13 cellular contexts compared by ENCODE assay signal in genomic region chr7:108235451-108236061, GRCh38.
DNase-seq lines count a peak whose midpoint lies in the region; ATAC-seq, FAIRE-seq and TF ChIP-seq lines count a peak whose summit lies in the region.
"Had no signal": no experiment of that assay in that cellular context is flagged by ENCODE, and none has a peak within 500 bp of the region (broad histone marks: within the 10 kb centered on the region; RNA-seq: fewer than 3 reads in every experiment).

No MANE protein-coding gene starts in this region.

- DNase-seq in A673 (ENCODE audit: low spot score) (peak; percentile 43), GM12878 (ENCODE audit: low read depth, low spot score) (no peak), keratinocyte (ENCODE audit: low read depth, low spot score) (no peak), nephron progenitor cell (no peak), Ammon's horn (ENCODE audit: low spot score) (no peak), cerebellum (ENCODE audit: low spot score) (no peak)
- DNase-seq in CD8-positive, alpha-beta T cell = no peak
- DNase-seq: amniotic stem cell, C1 segment of cervical spinal cord, left cardiac atrium, NCI-H1092 treated with DMSO at 0.1 percent for 48 hours, NCI-H748 treated with DMSO at 0.1 percent for 48 hours had no signal

- no peaks in the 10 kb centered on the region for H3K9me3 ChIP-seq in A673 (ENCODE audit: low read depth, low read length, poor library complexity, severe bottlenecking)
- H3K9me3 ChIP-seq in HUES48 (ENCODE audit: control insufficient read depth, insufficient read depth, low read length) = no peaks in the 10 kb centered on the region
- H3K9me3 ChIP-seq in GM12878 (replicated peaks; ENCODE audit: control insufficient read depth, insufficient read depth, low read length) = no peaks in the 10 kb centered on the region; the same call in 2 of the 3 replicates
- H3K9me3 ChIP-seq in keratinocyte (ENCODE audit: control insufficient read depth, low read depth, low read length) = no peaks in the 10 kb centered on the region
- H3K9me3 ChIP-seq in CD8-positive, alpha-beta T cell (ENCODE audit: low read length) = no peaks in the 10 kb centered on the region

- dilution Hi-C loops in keratinocyte (cut with MboI; ENCODE audit: extremely low pct_ligation_motif_present, low sequenced_read_pairs) = no loop called here

- H3K9ac ChIP-seq in HUES48 (ENCODE audit: low read depth, low read length) (no peak overlapping the region), GM12878 (ENCODE audit: control insufficient read depth, insufficient read depth, low read length) (no peak overlapping the region), keratinocyte (ENCODE audit: control insufficient read depth, extremely low read depth, insufficient read depth, low read length) (no peak overlapping the region)

- H3K9me3 Mint-ChIP-seq in nephron progenitor cell = no peaks in the 10 kb centered on the region
- H3K9me3 Mint-ChIP-seq in CD8-positive, alpha-beta T cell = no peaks in the 10 kb centered on the region

- FAIRE-seq in GM12878 (lab: Jason Lieb, UNC) (peak; percentile 31), keratinocyte (lab: Jason Lieb, UNC) (no peak)

- H3K27me3 ChIP-seq in A673 (replicated peaks; ENCODE audit: insufficient read depth, low read depth, low read length, poor library complexity) (no peaks in the 10 kb centered on the region), HUES48 (ENCODE audit: control insufficient read depth, insufficient read depth, low read length) (no peaks in the 10 kb centered on the region), GM12878 (replicated peaks in 1 of 2; ENCODE audit: control insufficient read depth in 2 of 2, insufficient read depth in 2 of 2, low read length in 1 of 2) (no peaks in the 10 kb centered on the region), keratinocyte (ENCODE audit: control insufficient read depth, extremely low read depth, insufficient read depth, low read length) (no peaks in the 10 kb centered on the region)
- H3K27me3 ChIP-seq in CD8-positive, alpha-beta T cell (ENCODE audit: insufficient read depth, low read length) = no peaks in the 10 kb centered on the region

- BruUV-seq in A673 (replicated peaks; lab: Mats Ljungman, UMichigan) (no TSS peak), GM12878 (replicated peaks; lab: Mats Ljungman, UMichigan) (no TSS peak)

- no peak overlapping the region for H3K4me3 ChIP-seq in A673 (ENCODE audit: low read depth, low read length, poor library complexity, severe bottlenecking)
- no peak overlapping the region for H3K4me3 ChIP-seq in HUES48 (ENCODE audit: low read depth, low read length)
- H3K4me3 ChIP-seq in GM12878 = no peak overlapping the region
- H3K4me3 ChIP-seq in keratinocyte (ENCODE audit: control insufficient read depth in 2 of 3, extremely low read depth in 1 of 3, insufficient read depth in 2 of 3, low read depth in 1 of 3, low read length in 3 of 3) = no peak overlapping the region
- no peak overlapping the region for H3K4me3 ChIP-seq in CD8-positive, alpha-beta T cell (ENCODE audit: low read depth, low read length)

- no peak overlapping the region for H3K4me3 Mint-ChIP-seq in nephron progenitor cell
- no peak overlapping the region for H3K4me3 Mint-ChIP-seq in CD8-positive, alpha-beta T cell

- no peaks in the 10 kb centered on the region for H3K36me3 ChIP-seq in A673 (ENCODE audit: insufficient read depth, low read length, poor library complexity, severe bottlenecking)
- H3K36me3 ChIP-seq in HUES48 (ENCODE audit: control insufficient read depth, insufficient read depth, low read length) = no peaks in the 10 kb centered on the region
- no peaks in the 10 kb centered on the region for H3K36me3 ChIP-seq in GM12878 (ENCODE audit: control insufficient read depth in 2 of 2, insufficient read depth in 2 of 2, low read length in 1 of 2)
- H3K36me3 ChIP-seq in keratinocyte (ENCODE audit: control insufficient read depth in 2 of 2, extremely low read depth in 1 of 2, insufficient read depth in 2 of 2, low read length in 2 of 2) = no peaks in the 10 kb centered on the region
- H3K36me3 ChIP-seq in CD8-positive, alpha-beta T cell (ENCODE audit: insufficient read depth, low read length) = no peaks in the 10 kb centered on the region

- POLR2A ChIA-PET in A673 (lab: Charles Lee; ENCODE audit: low non-redundant PET) = no interaction called here
- POLR2A ChIA-PET in GM12878 (lab: Charles Lee) = no interaction called here
- POLR2A ChIA-PET in CD8-positive, alpha-beta T cell (lab: Charles Lee) = no interaction called here

- peaks cover 16% of the 10 kb centered on the region for H3K4me1 Mint-ChIP-seq in nephron progenitor cell
- peaks cover 2% of the 10 kb centered on the region for H3K4me1 Mint-ChIP-seq in CD8-positive, alpha-beta T cell (ENCODE audit: low read depth)

- RAD21 ChIA-PET in GM12878 (lab: Charles Lee; ENCODE audit: unreplicated experiment) = no interaction called here

- CTCF ChIA-PET in A673 (lab: Charles Lee) = no interaction called here
- CTCF ChIA-PET in GM12878 (lab: Yijun Ruan, JAX) = interaction anchor here (0.6 to 2.0 kb wide), 4 partner anchors 10 to 361 kb away, joined by 3 to 6 read pairs (median 4); no protein-coding TSS in a partner anchor
- CTCF ChIA-PET in CD8-positive, alpha-beta T cell (lab: Charles Lee) = no interaction called here

- TF ChIP-seq CTCF in A673 (conservative IDR thresholded peaks at IDR 0.05; ENCODE audit: low read depth, low read length) = no peak
- no peak for TF ChIP-seq CTCF in GM12878 (IDR thresholded peaks at IDR 0.05 in 2 of 3, conservative IDR thresholded peaks at IDR 0.05 in 1 of 3; ENCODE audit: control insufficient read depth in 2 of 3, extremely low read depth in 1 of 3, insufficient read depth in 1 of 3, low read depth in 3 of 3, low read length in 3 of 3)
- TF ChIP-seq CTCF in keratinocyte (optimal IDR thresholded peaks at IDR 0.05 in 1 of 3, IDR thresholded peaks at IDR 0.05 in 1 of 3, conservative IDR thresholded peaks at IDR 0.05 in 1 of 3; ENCODE audit: extremely low read depth in 1 of 3, insufficient read depth in 2 of 3, low read length in 3 of 3) = no peak
- TF ChIP-seq CTCF in nephron progenitor cell (IDR thresholded peaks at IDR 0.05) = no peak
- no peak for TF ChIP-seq CTCF in CD8-positive, alpha-beta T cell (IDR thresholded peaks at IDR 0.05)

- TF ChIP-seq RAD21 in GM12878 (IDR thresholded peaks at IDR 0.05; ENCODE audit: insufficient read depth, low read depth, low read length) = no peak

- SMC1A ChIA-PET in GM12878 (lab: Charles Lee; ENCODE audit: uncharacterized antibody, unreplicated experiment) = interaction anchor here (0.6 to 1.5 kb wide), 7 partner anchors 8 to 231 kb away, joined by 3 to 14 read pairs (median 4); no protein-coding TSS in a partner anchor

- H3K27ac ChIP-seq in A673 (ENCODE audit: low read depth, low read length, poor library complexity, severe bottlenecking) (peak overlapping the region; percentile 31), HUES48 (ENCODE audit: low read depth, low read length) (peak overlapping the region; percentile 54), GM12878 (ENCODE audit: control insufficient read depth, insufficient read depth) (no peak overlapping the region), keratinocyte (ENCODE audit: control insufficient read depth, insufficient read depth, low read length) (no peak overlapping the region)
- no peak overlapping the region for H3K27ac ChIP-seq in CD8-positive, alpha-beta T cell (ENCODE audit: low read depth, low read length)

- H3K4me2 ChIP-seq in GM12878 (ENCODE audit: control insufficient read depth, insufficient read depth) (no peak overlapping the region), keratinocyte (ENCODE audit: control insufficient read depth, extremely low read depth, insufficient read depth, low read depth, low read length) (no peak overlapping the region)

- peak overlapping the region; percentile 11; the same call in 1 of the 2 replicates for H2AFZ ChIP-seq in GM12878 (ENCODE audit: control insufficient read depth, low read depth, low read length)
- H2AFZ ChIP-seq in keratinocyte (ENCODE audit: control insufficient read depth, low read length) = peak overlapping the region; percentile 8

- in situ Hi-C loops in GM12878 (cut with MboI) = no loop called here

- peak; percentile 37 for ATAC-seq in GM12878
- no peak for ATAC-seq in CD8-positive, alpha-beta T cell
- ATAC-seq: left cardiac atrium had no signal

- H3K79me2 ChIP-seq in GM12878 (ENCODE audit: control insufficient read depth, insufficient read depth, low read length) (no peaks in the 10 kb centered on the region), keratinocyte (ENCODE audit: control insufficient read depth, insufficient read depth, low read length) (no peaks in the 10 kb centered on the region)

- no peak for TF ChIP-seq POLR2A in GM12878 (IDR thresholded peaks at IDR 0.05; ENCODE audit: low read depth, low read length)

- H3K9me1 ChIP-seq in keratinocyte (ENCODE audit: control insufficient read depth, extremely low read depth, insufficient read depth, low read length) = no peaks in the 10 kb centered on the region

- H3K27ac Mint-ChIP-seq in nephron progenitor cell = no peak overlapping the region
- no peak overlapping the region for H3K27ac Mint-ChIP-seq in CD8-positive, alpha-beta T cell

- intact Hi-C loops in A673 (cut with micrococcal nuclease; ENCODE audit: unreplicated experiment) = no loop called here
- intact Hi-C loops in GM12878 (cut with micrococcal nuclease; ENCODE audit: unreplicated experiment) = loop anchor here (10.0 kb wide), 1 partner anchor 59 kb away; no protein-coding TSS in a partner anchor
- intact Hi-C loops in CD8-positive, alpha-beta T cell (cut with DNase I, micrococcal nuclease) = no loop called here

- H3K27me3 Mint-ChIP-seq in nephron progenitor cell (ENCODE audit: low read depth, poor library complexity) = no peaks in the 10 kb centered on the region
- no peaks in the 10 kb centered on the region for H3K27me3 Mint-ChIP-seq in CD8-positive, alpha-beta T cell (ENCODE audit: low read depth)

- no peaks in the 10 kb centered on the region for H4K20me1 ChIP-seq in GM12878 (ENCODE audit: control insufficient read depth, insufficient read depth)
- no peaks in the 10 kb centered on the region for H4K20me1 ChIP-seq in keratinocyte (ENCODE audit: control insufficient read depth, extremely low read depth, insufficient read depth, low read length)

- WGBS in GM12878 (ENCODE audit: insufficient coverage, insufficient replicate concordance, low lambda C conversion rate, missing lambda C conversion rate) = 33% methylated on average over 4 of the region's 4 CpGs

- no peak for TF ChIP-seq EP300 in GM12878 (IDR thresholded peaks at IDR 0.05; ENCODE audit: borderline replicate concordance in 1 of 2, control insufficient read depth in 1 of 2, low read depth in 2 of 2, low read length in 2 of 2)

- H3K36me3 Mint-ChIP-seq in nephron progenitor cell (ENCODE audit: low read depth) = no peaks in the 10 kb centered on the region
- H3K36me3 Mint-ChIP-seq in CD8-positive, alpha-beta T cell = peaks cover 14% of the 10 kb centered on the region

- peaks cover 54% of the 10 kb centered on the region for H3K4me1 ChIP-seq in A673 (ENCODE audit: insufficient read depth, low read length, poor library complexity, severe bottlenecking)
- H3K4me1 ChIP-seq in HUES48 (ENCODE audit: control insufficient read depth, insufficient read depth, low read length) = peaks cover 45% of the 10 kb centered on the region
- no peaks in the 10 kb centered on the region for H3K4me1 ChIP-seq in GM12878 (ENCODE audit: control insufficient read depth, insufficient read depth, low read length)
- peaks cover 17% of the 10 kb centered on the region for H3K4me1 ChIP-seq in keratinocyte (ENCODE audit: control insufficient read depth, extremely low read depth, insufficient read depth, low read length)
- H3K4me1 ChIP-seq in CD8-positive, alpha-beta T cell (ENCODE audit: insufficient read depth, low read length) = no peaks in the 10 kb centered on the region

Comparison
In these comparisons a context has a peak if more than half of its experiments do, and no peak if none do; other contexts are left out.
1. H3K27ac ChIP-seq: peak in A673 (single experiment) and HUES48 (single experiment); none in GM12878 (single experiment), keratinocyte (single experiment) and CD8-positive, alpha-beta T cell (single experiment).